Comparison of ENCODE assay signal across 19 cellular contexts in the genomic region with DNA sequence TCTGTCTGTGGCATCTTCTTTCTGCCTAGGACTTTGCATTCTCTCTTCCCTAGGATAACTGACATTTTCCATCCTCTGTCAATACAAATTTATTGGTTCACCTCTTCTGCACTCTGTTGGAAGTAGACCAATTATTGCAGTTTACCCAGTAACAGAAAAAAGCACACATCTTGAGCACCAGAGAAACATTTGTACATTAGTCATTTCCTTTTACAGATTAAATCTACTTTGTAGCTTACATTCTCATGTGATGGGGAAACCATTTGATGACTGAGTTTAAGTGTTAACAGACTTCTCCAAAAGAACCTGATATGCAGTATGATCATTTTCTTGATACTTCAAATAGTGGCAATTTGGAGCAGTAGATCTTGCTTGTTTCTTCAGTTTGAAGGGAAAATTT.
A peak's percentile ranks its signal among the peaks of the same experiment; 100 is the strongest.
DNase-seq lines count a peak whose midpoint lies in the region; ATAC-seq and TF ChIP-seq lines count a peak whose summit lies in the region.
"Had no signal": no experiment of that assay in that cellular context is flagged by ENCODE, and none has a peak within 500 bp of the region (broad histone marks: within the 10 kb centered on the region; RNA-seq: fewer than 3 reads in every experiment).

No MANE protein-coding gene starts in this region.

- H3K36me3 ChIP-seq in CD8-positive, alpha-beta memory T cell (ENCODE audit: insufficient read depth, low read length), result no peaks in the 10 kb centered on the region
- H3K36me3 ChIP-seq: tibial nerve had no signal

- TF ChIP-seq CTCF in HFF-Myc (IDR thresholded peaks at IDR 0.05; ENCODE audit: low read depth, low read length, missing control alignments) (no peak), dorsolateral prefrontal cortex (IDR thresholded peaks at IDR 0.05 in 54 of 56, conservative IDR thresholded peaks at IDR 0.05 in 2 of 56; ENCODE audit: low read depth in 1 of 56, partially characterized antibody in 56 of 56) (no peak)

- peaks cover 13% of the 10 kb centered on the region for H3K4me1 Mint-ChIP-seq in T-helper 2 cell treated with Interferon-gamma antibody and Interleukin-4, amounts not matched to agents 5 μg/mL and 100 μg/mL, for 36 hours (ENCODE audit: low read depth)
- no peaks in the 10 kb centered on the region for H3K4me1 Mint-ChIP-seq in CD8-positive, alpha-beta memory T cell
- H3K4me1 Mint-ChIP-seq: activated T-helper 17 cell treated with anti-CD3 and anti-CD28 coated beads, Interleukin-2, amount 50 U/mL, for 72 hours had no signal

- H3K27ac Mint-ChIP-seq in T-helper 2 cell treated with Interferon-gamma antibody and Interleukin-4, amounts not matched to agents 5 μg/mL and 100 μg/mL, for 36 hours, result peak overlapping the region; percentile 80
- no peak overlapping the region for H3K27ac Mint-ChIP-seq in CD8-positive, alpha-beta memory T cell
- H3K27ac Mint-ChIP-seq: activated T-helper 17 cell treated with anti-CD3 and anti-CD28 coated beads, Interleukin-2, amount 50 U/mL, for 72 hours; B cell had no signal

- H3K4me3 Mint-ChIP-seq in T-helper 2 cell treated with Interferon-gamma antibody and Interleukin-4, amounts not matched to agents 5 μg/mL and 100 μg/mL, for 36 hours, result peak overlapping the region; percentile 64
- no peak overlapping the region for H3K4me3 Mint-ChIP-seq in CD8-positive, alpha-beta memory T cell
- H3K4me3 Mint-ChIP-seq: activated T-helper 17 cell treated with anti-CD3 and anti-CD28 coated beads, Interleukin-2, amount 50 U/mL, for 72 hours; B cell had no signal

- CTCF ChIA-PET in CD8-positive, alpha-beta memory T cell (lab: Charles Lee), result no interaction called here

- H3K4me3 ChIP-seq in HFF-Myc (replicated peaks; ENCODE audit: low read depth, low read length) (no peak overlapping the region), dorsolateral prefrontal cortex (no peak overlapping the region)
- no peak overlapping the region for H3K4me3 ChIP-seq in CD8-positive, alpha-beta memory T cell (ENCODE audit: low read length)

- peak; percentile 5 for DNase-seq in AG08396 (ENCODE audit: low spot score)
- DNase-seq in HFF-Myc (ENCODE audit: extremely low read depth, low read depth), result peak; percentile 42
- DNase-seq in T-helper 2 cell treated with Interferon-gamma antibody and Interleukin-4, amounts not matched to agents 5 μg/mL and 100 μg/mL, for 36 hours (ENCODE audit: low spot score), result no peak
- peak; percentile 33 for DNase-seq in fibroblast of the conjunctiva (ENCODE audit: low read depth)
- no peak for DNase-seq in left lobe of liver (ENCODE audit: low spot score)
- DNase-seq in CD8-positive, alpha-beta memory T cell, result no peak
- DNase-seq in dorsolateral prefrontal cortex, result no peak
- DNase-seq: activated CD4-positive, alpha-beta T cell treated with anti-CD3 and anti-CD28 coated beads, Interleukin-2, amount 10 ng/mL, durations not matched to agents 7 days and 5 days; glutamatergic neuron; kidney glomerular epithelial cell; NCI-H187 treated with DMSO at 0.1 percent for 48 hours; NCI-H69; stimulated activated CD4-positive, alpha-beta T cell treated with anti-CD3 and anti-CD28 coated beads, Interleukin-2, amount 100 ng/mL, for 24 hours; T-helper 1 cell had no signal

- no peaks in the 10 kb centered on the region for H3K4me1 ChIP-seq in CD8-positive, alpha-beta memory T cell (ENCODE audit: insufficient read depth, low read length)

- POLR2A ChIA-PET in CD8-positive, alpha-beta memory T cell (lab: Charles Lee), result no interaction called here

- H3K27me3 ChIP-seq in CD8-positive, alpha-beta memory T cell (ENCODE audit: insufficient read depth, low read length, poor library complexity, severe bottlenecking), result no peaks in the 10 kb centered on the region
- no peaks in the 10 kb centered on the region for H3K27me3 ChIP-seq in dorsolateral prefrontal cortex
- H3K27me3 ChIP-seq: tibial nerve had no signal

- H3K36me3 Mint-ChIP-seq in T-helper 2 cell treated with Interferon-gamma antibody and Interleukin-4, amounts not matched to agents 5 μg/mL and 100 μg/mL, for 36 hours (ENCODE audit: low read depth), result no peaks in the 10 kb centered on the region
- H3K36me3 Mint-ChIP-seq in CD8-positive, alpha-beta memory T cell, result no peaks in the 10 kb centered on the region

- intact Hi-C loops in dorsolateral prefrontal cortex (cut with DNase I), result no loop called here

- no peaks in the 10 kb centered on the region for H3K9me3 ChIP-seq in CD8-positive, alpha-beta memory T cell (ENCODE audit: low read length)
- H3K9me3 ChIP-seq: tibial nerve had no signal

- H3K9me3 Mint-ChIP-seq in T-helper 2 cell treated with Interferon-gamma antibody and Interleukin-4, amounts not matched to agents 5 μg/mL and 100 μg/mL, for 36 hours, result no peaks in the 10 kb centered on the region
- peaks cover 2 to 18% (median 8%) of the 10 kb centered on the region in 5 donors for H3K9me3 Mint-ChIP-seq in CD8-positive, alpha-beta memory T cell

- H3K27ac ChIP-seq in CD8-positive, alpha-beta memory T cell (ENCODE audit: low read depth, low read length), result no peak overlapping the region
- no peak overlapping the region for H3K27ac ChIP-seq in dorsolateral prefrontal cortex

- ATAC-seq in left lobe of liver (no peak), HG03469 (IDR thresholded peaks at IDR 0.05; ENCODE audit: unreplicated experiment) (no peak)
- ATAC-seq: activated T-helper 17 cell treated with anti-CD3 and anti-CD28 coated beads, Interleukin-2, amount 50 U/mL, for 72 hours; Panc1 had no signal

- H3K27me3 Mint-ChIP-seq in T-helper 2 cell treated with Interferon-gamma antibody and Interleukin-4, amounts not matched to agents 5 μg/mL and 100 μg/mL, for 36 hours (ENCODE audit: low read depth), result no peaks in the 10 kb centered on the region
- no peaks in the 10 kb centered on the region for H3K27me3 Mint-ChIP-seq in CD8-positive, alpha-beta memory T cell
- H3K27me3 Mint-ChIP-seq: activated CD4-positive, alpha-beta T cell treated with anti-CD3 and anti-CD28 coated beads, Interleukin-2, amount 10 ng/mL, durations not matched to agents 7 days and 5 days; activated T-helper 17 cell treated with anti-CD3 and anti-CD28 coated beads, Interleukin-2, amount 50 U/mL, for 72 hours; B cell had no signal

Comparison
In these comparisons a context has a peak if more than half of its experiments do, and no peak if none do; other contexts are left out.
1. DNase-seq: peak in AG08396 (single experiment), HFF-Myc (single experiment) and fibroblast of the conjunctiva (single experiment); none in T-helper 2 cell treated with Interferon-gamma antibody and Interleukin-4, amounts not matched to agents 5 μg/mL and 100 μg/mL, for 36 hours (single experiment), left lobe of liver (single experiment), CD8-positive, alpha-beta memory T cell (0 of 5) and dorsolateral prefrontal cortex (0 of 10).